ENCODE assay signal across 1 cellular context in genomic region chr18:12686100-12686499, GRCh38.
TF ChIP-seq lines count a peak whose summit lies in the region.

No MANE protein-coding gene starts in this region.

TF ChIP-seq in WTC11, 78 proteins besides CTCF, POLR2A, EP300 and RAD21 (continued from another document):
- TF ChIP-seq ZSCAN18 (CRISPR knock-in tag; IDR thresholded peaks at IDR 0.05) (no peak), HMGXB4 (CRISPR knock-in tag; IDR thresholded peaks at IDR 0.05) (no peak)
